ENCODE assay signal across 1 cellular context in genomic region chr10:59362184-59362966, GRCh38.
TF ChIP-seq lines count a peak whose summit lies in the region.

Gene FAM13C (minus strand): TSS chr10:59362549. CDS start chr10:59362460, 89 bp downstream.

TF ChIP-seq in HepG2, 621 proteins besides CTCF, POLR2A, EP300 and RAD21 (continued from another document and continues in another):
- TF ChIP-seq ARID5B (CRISPR knock-in tag; IDR thresholded peaks at IDR 0.05) (0 out of 2 replicates have a peak, but pooled peaks have one; percentile 19), ZNF331 (CRISPR knock-in tag; IDR thresholded peaks at IDR 0.05) (peak; percentile 31; the same call in 1 of the 2 replicates), TFDP1 (CRISPR knock-in tag; IDR thresholded peaks at IDR 0.05; ENCODE audit: borderline replicate concordance) (0 out of 2 replicates have a peak, but pooled peaks have one; percentile 11), MAFG (CRISPR knock-in tag; IDR thresholded peaks at IDR 0.05) (no peak), ZNF761 (CRISPR knock-in tag; conservative IDR thresholded peaks at IDR 0.05) (0 out of 2 replicates have a peak, but pooled peaks have one; percentile 22), GABPB1 (CRISPR knock-in tag; IDR thresholded peaks at IDR 0.05) (peak; percentile 42; the same call in 1 of the 2 replicates), PAX8 (CRISPR knock-in tag; IDR thresholded peaks at IDR 0.05; ENCODE audit: borderline replicate concordance) (0 out of 2 replicates have a peak, but pooled peaks have one; percentile 59), ZNF878 (CRISPR knock-in tag; IDR thresholded peaks at IDR 0.05) (no peak), BHLHE40 (IDR thresholded peaks at IDR 0.05; ENCODE audit: low read length) (0 out of 2 replicates have a peak, but pooled peaks have one; percentile 52), ZNF687 (CRISPR knock-in tag; IDR thresholded peaks at IDR 0.05) (peak; percentile 77), DZIP1 (CRISPR knock-in tag; IDR thresholded peaks at IDR 0.05) (no peak), ZNF672 (CRISPR knock-in tag; IDR thresholded peaks at IDR 0.05) (no peak), SOX13 (IDR thresholded peaks at IDR 0.05) (no peak), SOX13 (CRISPR knock-in tag; conservative IDR thresholded peaks at IDR 0.05 in 1 of 2, IDR thresholded peaks at IDR 0.05 in 1 of 2) (peak in 1 of 2 experiments; percentile 28; a peak in 1 of 4 replicates), HNRNPLL (IDR thresholded peaks at IDR 0.05; ENCODE audit: low read depth, low read length, poor library complexity, severe bottlenecking) (peak; percentile 20), ZNF276 (CRISPR knock-in tag; IDR thresholded peaks at IDR 0.05; ENCODE audit: low read depth) (0 out of 2 replicates have a peak, but pooled peaks have one; percentile 32), ZFP37 (CRISPR knock-in tag; IDR thresholded peaks at IDR 0.05; ENCODE audit: borderline replicate concordance) (no peak), MYNN (CRISPR knock-in tag; IDR thresholded peaks at IDR 0.05; ENCODE audit: low read depth) (no peak), FOSL2 (CRISPR knock-in tag; IDR thresholded peaks at IDR 0.05) (0 out of 2 replicates have a peak, but pooled peaks have one; percentile 18), HMGXB4 (CRISPR knock-in tag; IDR thresholded peaks at IDR 0.05; ENCODE audit: borderline replicate concordance in 1 of 2, low read depth in 1 of 2) (0 out of 4 replicates have a peak, but pooled peaks of 1 of the 2 experiments have one; percentile 22), HDAC1 (CRISPR knock-in tag; IDR thresholded peaks at IDR 0.05) (peak; percentile 19; the same call in 1 of the 2 replicates), ZSCAN20 (CRISPR knock-in tag; IDR thresholded peaks at IDR 0.05; ENCODE audit: borderline replicate concordance) (no peak), GFI1 (CRISPR knock-in tag; IDR thresholded peaks at IDR 0.05; ENCODE audit: borderline replicate concordance) (no peak), KDM5B (CRISPR knock-in tag; IDR thresholded peaks at IDR 0.05; ENCODE audit: borderline replicate concordance) (peak; percentile 27; the same call in 1 of the 2 replicates), ZNF691 (CRISPR knock-in tag; IDR thresholded peaks at IDR 0.05; ENCODE audit: borderline replicate concordance, low read depth) (no peak), SOX6 (IDR thresholded peaks at IDR 0.05) (no peak), SOX6 (CRISPR knock-in tag; IDR thresholded peaks at IDR 0.05) (peak; percentile 15; the same call in 1 of the 2 replicates), ZNF224 (CRISPR knock-in tag; IDR thresholded peaks at IDR 0.05) (no peak), SOX5 (CRISPR knock-in tag; IDR thresholded peaks at IDR 0.05; ENCODE audit: borderline replicate concordance) (peak; percentile 20; the same call in 1 of the 2 replicates), SALL1 (CRISPR knock-in tag; IDR thresholded peaks at IDR 0.05) (peak; percentile 24; the same call in 1 of the 2 replicates), ZNF501 (CRISPR knock-in tag; IDR thresholded peaks at IDR 0.05) (peak; percentile 20; the same call in 1 of the 2 replicates), ZNF75D (CRISPR knock-in tag; IDR thresholded peaks at IDR 0.05; ENCODE audit: borderline replicate concordance) (no peak), STAG1 (CRISPR knock-in tag; IDR thresholded peaks at IDR 0.05) (0 out of 2 replicates have a peak, but pooled peaks have one; percentile 1), RNF2 (conservative IDR thresholded peaks at IDR 0.05; ENCODE audit: low read depth) (peak; percentile 70), CHD4 (IDR thresholded peaks at IDR 0.05; ENCODE audit: borderline replicate concordance, low read length) (no peak), UBTF (CRISPR knock-in tag; IDR thresholded peaks at IDR 0.05) (peak; percentile 59; the same call in 1 of the 2 replicates), BCL6 (CRISPR knock-in tag; IDR thresholded peaks at IDR 0.05) (peak; percentile 76), SPEN (CRISPR knock-in tag; IDR thresholded peaks at IDR 0.05; ENCODE audit: low read depth) (no peak), ZFX (CRISPR knock-in tag; IDR thresholded peaks at IDR 0.05; ENCODE audit: low read depth) (peak; percentile 22; the same call in 1 of the 2 replicates)
